ENCODE assay signal across 25 cellular contexts in the genomic region with DNA sequence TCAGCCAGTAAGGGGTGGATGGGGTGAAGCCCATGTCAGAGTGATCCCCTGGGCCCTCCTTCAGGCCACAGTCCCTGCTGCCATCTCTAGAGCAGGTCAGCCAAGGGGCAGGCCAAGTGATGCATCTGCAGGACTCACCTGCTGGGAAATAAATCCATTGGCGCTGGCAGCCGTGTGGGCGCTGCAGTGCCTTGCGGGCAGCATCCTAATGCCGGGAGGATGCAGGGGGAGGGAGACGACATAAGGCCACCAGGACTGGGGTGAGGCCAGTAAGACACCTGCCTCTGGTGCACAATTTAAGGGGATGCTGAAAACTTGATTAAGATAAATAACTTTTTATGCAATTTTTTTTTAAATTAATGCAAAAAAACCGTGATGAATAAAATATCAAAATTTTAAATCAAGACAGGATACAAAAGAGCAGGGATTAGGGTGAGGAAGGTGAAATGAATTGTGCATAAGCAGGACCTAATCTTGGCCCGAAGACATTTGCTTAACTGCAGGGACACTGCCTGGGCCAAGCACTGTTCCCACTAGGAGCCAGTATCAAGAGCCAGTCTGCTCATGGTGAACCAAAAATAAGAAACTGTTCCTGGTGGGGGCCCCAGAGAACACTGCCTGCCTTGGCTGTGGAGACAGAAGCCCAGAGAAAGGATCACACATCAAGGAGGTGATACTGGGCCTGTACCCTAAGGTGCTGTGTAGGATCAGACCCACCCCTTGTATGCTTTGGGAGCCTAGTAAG.
DNase-seq lines count a peak whose midpoint lies in the region; ATAC-seq, FAIRE-seq and TF ChIP-seq lines count a peak whose summit lies in the region.
"Had no signal": no experiment of that assay in that cellular context is flagged by ENCODE, and none has a peak within 500 bp of the region (broad histone marks: within the 10 kb centered on the region; RNA-seq: fewer than 3 reads in every experiment).

No MANE protein-coding gene starts in this region.

- H2AK5ac ChIP-seq in H1 (ENCODE audit: low read depth, low read length) = no peak overlapping the region

- no peaks in the 10 kb centered on the region for H3K36me3 ChIP-seq in H1 (ENCODE audit: control insufficient read depth in 2 of 4, insufficient read depth in 4 of 4, low read length in 3 of 4)
- H3K36me3 ChIP-seq: BE2C; BLaER1 treated with 17β-estradiol and CSF1 and Interleukin-3, amounts not matched to agents 10 nM and 100 nM had no signal

- H3K4me3 Mint-ChIP-seq in WTC11 = no peak overlapping the region
- H3K4me3 Mint-ChIP-seq: CD14-positive monocyte; CD4-positive, alpha-beta T cell; CD8-positive, alpha-beta memory T cell; H9 had no signal

- no peak overlapping the region for H2BK15ac ChIP-seq in H1 (ENCODE audit: low read length)

- POLR2A ChIA-PET in WTC11 (lab: Charles Lee) = no interaction called here
- POLR2A ChIA-PET in H1 (lab: Charles Lee; ENCODE audit: partially characterized antibody) = no interaction called here

- no peak for FAIRE-seq in H1 (lab: Jason Lieb, UNC)
- FAIRE-seq: A204.1, D721Med, GM12891, GM18507 had no signal

- no peak overlapping the region for H3K27ac Mint-ChIP-seq in WTC11
- H3K27ac Mint-ChIP-seq: CD14-positive monocyte; CD4-positive, alpha-beta T cell; CD8-positive, alpha-beta memory T cell; H9 had no signal

- no peak overlapping the region for H2AFZ ChIP-seq in H1 (ENCODE audit: low read length)

- H3K4me1 ChIP-seq in H1 (replicated peaks in 1 of 4; ENCODE audit: control insufficient read depth in 3 of 4, insufficient read depth in 4 of 4, low read length in 3 of 4) = peaks cover 0 to 8% (median 2%) of the 10 kb centered on the region in 4 experiments; a peak in 2 of 7 replicates
- H3K4me1 ChIP-seq: BLaER1 treated with 17β-estradiol and CSF1 and Interleukin-3, amounts not matched to agents 10 nM and 100 nM had no signal

- peaks cover 26% of the 10 kb centered on the region for H3K4me1 Mint-ChIP-seq in WTC11
- H3K4me1 Mint-ChIP-seq: CD14-positive monocyte; CD8-positive, alpha-beta memory T cell had no signal

- CTCF ChIA-PET in WTC11 (lab: Charles Lee) = interaction anchor here (2.7 kb wide), 1 partner anchor 74 kb away, joined by 12 read pairs; no protein-coding TSS in a partner anchor
- CTCF ChIA-PET in H1 (lab: Charles Lee; ENCODE audit: partially characterized antibody) = interaction anchor here (0.7 to 1.8 kb wide), 5 partner anchors 14 to 69 kb away, joined by 3 to 4 read pairs (median 3); partner anchors contain the start of gene CPLX2

- no peaks in the 10 kb centered on the region for H3K9me3 Mint-ChIP-seq in WTC11
- H3K9me3 Mint-ChIP-seq: CD4-positive, alpha-beta T cell; H9 had no signal

- no peak overlapping the region for H3K56ac ChIP-seq in H1 (replicated peaks; ENCODE audit: insufficient read length, low read depth, low read length)

- no peaks in the 10 kb centered on the region for H3K9me3 ChIP-seq in H1 (ENCODE audit: insufficient read depth in 2 of 2, low read depth in 1 of 2, low read length in 1 of 2)
- H3K9me3 ChIP-seq: BE2C; BLaER1 treated with 17β-estradiol and CSF1 and Interleukin-3, amounts not matched to agents 10 nM and 100 nM had no signal

- H3K18ac ChIP-seq in H1 (ENCODE audit: extremely low read depth, low read length) = no peak overlapping the region

- no peak for TF ChIP-seq RAD21 in H1 (IDR thresholded peaks at IDR 0.05 in 1 of 2, conservative IDR thresholded peaks at IDR 0.05 in 1 of 2; ENCODE audit: low read depth in 2 of 2, low read length in 2 of 2)

- H3K79me1 ChIP-seq in H1 (ENCODE audit: low read depth, low read length) = no peaks in the 10 kb centered on the region

- no peak overlapping the region for H3K14ac ChIP-seq in H1 (ENCODE audit: insufficient read length)

- H3K79me2 ChIP-seq in H1 (ENCODE audit: control insufficient read depth in 1 of 2, insufficient read depth in 2 of 2, low read length in 2 of 2) = no peaks in the 10 kb centered on the region

- H4K5ac ChIP-seq in H1 (ENCODE audit: insufficient read length, low read depth, low read length) = no peak overlapping the region

- no peak for TF ChIP-seq EP300 in H1 (IDR thresholded peaks at IDR 0.05; ENCODE audit: borderline replicate concordance in 1 of 2, low read depth in 2 of 2, low read length in 2 of 2)

- no peak overlapping the region for H2BK20ac ChIP-seq in H1 (ENCODE audit: low read length)

- no peak overlapping the region for H3K4me2 ChIP-seq in H1 (ENCODE audit: insufficient read depth in 1 of 2, low read depth in 2 of 2, low read length in 2 of 2)
- H3K4me2 ChIP-seq: BLaER1 treated with 17β-estradiol and CSF1 and Interleukin-3, amounts not matched to agents 10 nM and 100 nM had no signal

- H3K4ac ChIP-seq in H1 (replicated peaks; ENCODE audit: insufficient read length, low read depth, low read length) = no peak overlapping the region

- no peak overlapping the region for H3K4me3 ChIP-seq in H1 (ENCODE audit: extremely low read depth in 1 of 4, insufficient read depth in 2 of 4, low read depth in 3 of 4, low read length in 4 of 4)
- H3K4me3 ChIP-seq: BLaER1 treated with 17β-estradiol and CSF1 and Interleukin-3, amounts not matched to agents 10 nM and 100 nM had no signal

- no peak overlapping the region for H3K23ac ChIP-seq in H1 (ENCODE audit: insufficient read length)

- peak; percentile 24 for DNase-seq in activated effector memory CD4-positive, alpha-beta T cell treated with anti-CD3 and anti-CD28 coated beads, Interleukin-2, amount 50 U/mL, for 16 hours
- DNase-seq in activated effector memory CD4-positive, alpha-beta T cell treated with Interleukin-2 at 50 U/mL for 16 hours = no peak
- DNase-seq in WTC11 (ENCODE audit: low spot score) (no peak), H1 (ENCODE audit: low read depth in 1 of 2, low spot score in 2 of 2) (no peak)
- DNase-seq in stimulated activated CD4-positive, alpha-beta T cell treated with anti-CD3 and anti-CD28 coated beads, Interleukin-2, amount 100 ng/mL, for 24 hours = no peak
- DNase-seq: ACHN; AML-193; BE2C; CD4-positive, alpha-beta T cell; CD8-positive, alpha-beta memory T cell; DMS 273 treated with DMSO at 0.1 percent for 48 hours; DMS79; EL; GF-D8; GOT3; H9 had no signal

- H3K23me2 ChIP-seq in H1 (ENCODE audit: low read depth, low read length) = no peaks in the 10 kb centered on the region; the same call in 1 of the 2 replicates

- TF ChIP-seq POLR2A in H1 (IDR thresholded peaks at IDR 0.05; ENCODE audit: control extremely low read depth in 1 of 2, low read depth in 2 of 2, low read length in 2 of 2) = no peak

- H2BK12ac ChIP-seq in H1 (ENCODE audit: low read depth, low read length) = no peak overlapping the region

- no peaks in the 10 kb centered on the region for H3K27me3 Mint-ChIP-seq in WTC11 (ENCODE audit: low read depth)

- no peaks in the 10 kb centered on the region for H3K36me3 Mint-ChIP-seq in WTC11
- H3K36me3 Mint-ChIP-seq: CD14-positive monocyte had no signal

- WGBS in H1 (ENCODE audit: extremely low coverage in 1 of 2, insufficient coverage in 1 of 2, insufficient read length in 1 of 2, insufficient replicate concordance in 2 of 2, low coverage in 1 of 2, low lambda C conversion rate in 2 of 2, missing lambda C conversion rate in 1 of 2), 2 experiments = 82% methylated on average over 8 of the region's 8 CpGs; no CpG with 5 or more reads in 1 of the 2 experiments

- H4K91ac ChIP-seq in H1 (replicated peaks; ENCODE audit: insufficient read length, low read length) = no peak overlapping the region

- no peak overlapping the region for H2BK5ac ChIP-seq in H1 (ENCODE audit: low read depth, low read length)

- TF ChIP-seq CTCF in WTC11 (IDR thresholded peaks at IDR 0.05) (no peak), H1 (IDR thresholded peaks at IDR 0.05; ENCODE audit: control extremely low read depth in 1 of 3, insufficient read depth in 1 of 3, low read depth in 1 of 3, low read length in 3 of 3) (no peak)

- H3K27ac ChIP-seq in H1 (ENCODE audit: low read depth, low read length) = no peak overlapping the region
- H3K27ac ChIP-seq: 22Rv1; BLaER1 treated with 17β-estradiol and CSF1 and Interleukin-3, amounts not matched to agents 10 nM and 100 nM had no signal

- no peak overlapping the region for H2BK120ac ChIP-seq in H1 (replicated peaks; ENCODE audit: low read depth, low read length)

- ATAC-seq in WTC11 = peak; percentile 33; the same call in 1 of the 2 replicates
- no peak for ATAC-seq in HG02763 (IDR thresholded peaks at IDR 0.05; ENCODE audit: unreplicated experiment)
- ATAC-seq: HCT116 had no signal

- H4K8ac ChIP-seq in H1 (ENCODE audit: extremely low read depth, insufficient read depth, low read length) = peak overlapping the region; percentile 41; the same call in 1 of the 2 replicates

- no peak overlapping the region; a peak in 1 of 7 replicates for H3K9ac ChIP-seq in H1 (replicated peaks in 1 of 4; ENCODE audit: extremely low read depth in 1 of 4, low read depth in 3 of 4, low read length in 3 of 4)
- H3K9ac ChIP-seq: BLaER1 treated with 17β-estradiol and CSF1 and Interleukin-3, amounts not matched to agents 10 nM and 100 nM had no signal

- H3K27me3 ChIP-seq in H1 (replicated peaks in 1 of 4; ENCODE audit: control insufficient read depth in 3 of 4, extremely low read depth in 1 of 4, insufficient read depth in 3 of 4, low read length in 3 of 4) = no peaks in the 10 kb centered on the region; a peak in 1 of 7 replicates
- H3K27me3 ChIP-seq: BE2C had no signal

- no peaks in the 10 kb centered on the region for H4K20me1 ChIP-seq in H1 (replicated peaks in 1 of 2; ENCODE audit: control insufficient read depth in 1 of 2, insufficient read depth in 2 of 2, low read length in 2 of 2)

TF ChIP-seq in WTC11, 78 proteins besides CTCF, POLR2A, EP300 and RAD21 (continues in another document):
- TF ChIP-seq ZBTB21 (CRISPR knock-in tag; IDR thresholded peaks at IDR 0.05; ENCODE audit: borderline replicate concordance) = no peak
- TF ChIP-seq, protein P1, sequence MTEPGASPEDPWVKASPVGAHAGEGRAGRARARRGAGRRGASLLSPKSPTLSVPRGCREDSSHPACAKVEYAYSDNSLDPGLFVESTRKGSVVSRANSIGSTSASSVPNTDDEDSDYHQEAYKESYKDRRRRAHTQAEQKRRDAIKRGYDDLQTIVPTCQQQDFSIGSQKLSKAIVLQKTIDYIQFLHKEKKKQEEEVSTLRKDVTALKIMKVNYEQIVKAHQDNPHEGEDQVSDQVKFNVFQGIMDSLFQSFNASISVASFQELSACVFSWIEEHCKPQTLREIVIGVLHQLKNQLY (CRISPR knock-in tag; IDR thresholded peaks at IDR 0.05) = no peak
- no peak for TF ChIP-seq RORB (CRISPR knock-in tag; IDR thresholded peaks at IDR 0.05)
- TF ChIP-seq TEAD4 (CRISPR knock-in tag; IDR thresholded peaks at IDR 0.05) = no peak

TF ChIP-seq in H1, 55 proteins besides CTCF, POLR2A, EP300 and RAD21 (continues in another document):
- no peak for TF ChIP-seq MAFK (IDR thresholded peaks at IDR 0.05; ENCODE audit: low read depth, low read length)
